Comparison of ENCODE assay signal across 8 cellular contexts in the genomic region with DNA sequence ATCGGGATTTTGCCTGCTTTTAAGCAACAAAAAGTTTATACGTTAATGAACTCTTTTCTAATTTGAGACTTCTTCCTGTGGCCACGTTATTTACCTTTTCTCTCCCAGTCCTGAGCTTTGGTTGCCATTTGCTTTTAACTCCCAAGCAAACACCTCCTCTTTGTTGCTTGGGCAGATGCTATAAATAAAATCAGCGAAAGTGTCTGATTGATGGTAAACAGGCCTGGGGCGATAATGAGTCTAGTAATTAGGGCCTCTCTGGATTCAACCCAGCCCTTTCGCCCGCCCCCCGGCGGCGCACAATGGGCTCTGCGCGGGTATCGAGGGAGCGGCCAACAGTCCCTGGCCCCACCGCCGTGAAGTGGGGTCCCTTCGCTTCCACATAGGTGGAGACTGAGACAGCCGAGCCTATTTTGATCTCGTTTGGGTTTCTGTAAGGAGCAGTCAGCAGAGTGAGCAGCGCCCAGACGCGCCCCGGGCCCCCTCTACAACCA. TPM values are rescaled to one million over a fixed set of nuclear protein-coding genes. Genes with fewer than 3 reads are reported as not detected.
DNase-seq lines count a peak whose midpoint lies in the region; ATAC-seq, FAIRE-seq and TF ChIP-seq lines count a peak whose summit lies in the region.

No MANE protein-coding gene starts in this region.

- peak overlapping the region; percentile 82 to 88 for H3K4me3 Mint-ChIP-seq in activated T-cell treated with anti-CD3 and anti-CD28 coated beads, Interleukin-2, amount 50 U/mL, for 72 hours
- peak overlapping the region; percentile 82 for H3K4me3 Mint-ChIP-seq in stimulated activated naive CD8-positive, alpha-beta T cell treated with anti-CD3 and anti-CD28 coated beads, Interleukin-15, Interleukin-2, amounts not matched to agents 100 ng/mL and 50 ng/mL, for 24 hours

- H3K4me1 Mint-ChIP-seq in activated T-cell treated with anti-CD3 and anti-CD28 coated beads, Interleukin-2, amount 50 U/mL, for 72 hours (ENCODE audit: low read depth), result peaks cover 14% of the 10 kb centered on the region
- H3K4me1 Mint-ChIP-seq in stimulated activated naive CD8-positive, alpha-beta T cell treated with anti-CD3 and anti-CD28 coated beads, Interleukin-15, Interleukin-2, amounts not matched to agents 100 ng/mL and 50 ng/mL, for 24 hours (ENCODE audit: low read depth), result peaks cover 8% of the 10 kb centered on the region

- H3K27ac ChIP-seq in DND-41 (ENCODE audit: low read length), result no peak overlapping the region

- H3K36me3 ChIP-seq in DND-41 (ENCODE audit: insufficient read depth, low read length) (no peaks in the 10 kb centered on the region), MG63 (no peaks in the 10 kb centered on the region)

- peak overlapping the region; percentile 75 for H2AFZ ChIP-seq in DND-41 (ENCODE audit: low read depth, low read length)

- no peaks in the 10 kb centered on the region for H3K9me3 Mint-ChIP-seq in activated T-cell treated with anti-CD3 and anti-CD28 coated beads, Interleukin-2, amount 50 U/mL, for 72 hours
- no peaks in the 10 kb centered on the region for H3K9me3 Mint-ChIP-seq in stimulated activated naive CD8-positive, alpha-beta T cell treated with anti-CD3 and anti-CD28 coated beads, Interleukin-15, Interleukin-2, amounts not matched to agents 100 ng/mL and 50 ng/mL, for 24 hours

- H3K4me3 ChIP-seq in DND-41 (ENCODE audit: low read depth in 1 of 2, low read length in 2 of 2), result peak overlapping the region; percentile 9 to 62; a peak in 3 of 4 replicates
- peak overlapping the region; percentile 69 for H3K4me3 ChIP-seq in MG63
- H3K4me3 ChIP-seq in iPS-11a (ENCODE audit: low read depth, low read length), result peak overlapping the region; percentile 40

- H3K36me3 Mint-ChIP-seq in activated T-cell treated with anti-CD3 and anti-CD28 coated beads, Interleukin-2, amount 50 U/mL, for 72 hours (ENCODE audit: insufficient read depth in 2 of 2), result no peaks in the 10 kb centered on the region
- no peaks in the 10 kb centered on the region for H3K36me3 Mint-ChIP-seq in stimulated activated naive CD8-positive, alpha-beta T cell treated with anti-CD3 and anti-CD28 coated beads, Interleukin-15, Interleukin-2, amounts not matched to agents 100 ng/mL and 50 ng/mL, for 24 hours (ENCODE audit: low read depth)

- peaks cover 63% of the 10 kb centered on the region for H3K27me3 Mint-ChIP-seq in activated T-cell treated with anti-CD3 and anti-CD28 coated beads, Interleukin-2, amount 50 U/mL, for 72 hours (ENCODE audit: low read depth)
- H3K27me3 Mint-ChIP-seq in stimulated activated naive CD8-positive, alpha-beta T cell treated with anti-CD3 and anti-CD28 coated beads, Interleukin-15, Interleukin-2, amounts not matched to agents 100 ng/mL and 50 ng/mL, for 24 hours, result peaks cover 61% of the 10 kb centered on the region

- H3K27me3 ChIP-seq in DND-41 (ENCODE audit: insufficient read depth, low read length, poor library complexity), result peaks cover 62% of the 10 kb centered on the region
- no peaks in the 10 kb centered on the region for H3K27me3 ChIP-seq in MG63

- no peaks in the 10 kb centered on the region for H3K9me3 ChIP-seq in DND-41 (ENCODE audit: insufficient read depth, low read length, severe bottlenecking)
- H3K9me3 ChIP-seq in MG63, result no peaks in the 10 kb centered on the region

- no peaks in the 10 kb centered on the region for H4K20me1 ChIP-seq in DND-41 (ENCODE audit: insufficient read depth, low read length)

- no peak overlapping the region for H3K27ac Mint-ChIP-seq in activated T-cell treated with anti-CD3 and anti-CD28 coated beads, Interleukin-2, amount 50 U/mL, for 72 hours
- H3K27ac Mint-ChIP-seq in stimulated activated naive CD8-positive, alpha-beta T cell treated with anti-CD3 and anti-CD28 coated beads, Interleukin-15, Interleukin-2, amounts not matched to agents 100 ng/mL and 50 ng/mL, for 24 hours, result no peak overlapping the region

- H3K79me2 ChIP-seq in DND-41 (ENCODE audit: insufficient read depth, low read length), result no peaks in the 10 kb centered on the region

- peak overlapping the region; percentile 81 for H3K4me2 ChIP-seq in DND-41 (ENCODE audit: insufficient read depth, low read length)

- no peak for TF ChIP-seq CTCF in DND-41 (IDR thresholded peaks at IDR 0.05; ENCODE audit: borderline replicate concordance, extremely low read depth, low read length, poor library complexity, severe bottlenecking)

- DNase-seq in DND-41, result peak; percentile 16
- peak; percentile 23 for DNase-seq in MG63
- DNase-seq in activated T-cell treated with anti-CD3 and anti-CD28 coated beads, Interleukin-2, amount 50 U/mL, for 72 hours, result peak in 1 of 2 donors; percentile 11
- no peak for DNase-seq in SHP77 treated with DMSO at 0.1 percent for 48 hours (lab: John Stamatoyannopoulos, UW)
- no peak for DNase-seq in frontal cortex (ENCODE audit: low spot score in 2 of 2)

- peak overlapping the region; percentile 47; the same call in 1 of the 2 replicates for H3K9ac ChIP-seq in DND-41 (ENCODE audit: low read depth, low read length)

- ATAC-seq in DND-41 (ENCODE audit: insufficient read depth, low read depth), result peak; percentile 44
- ATAC-seq in GM21619 (IDR thresholded peaks at IDR 0.05; ENCODE audit: unreplicated experiment), result peak; percentile 9
- peak; percentile 30 to 39 for ATAC-seq in activated T-cell treated with anti-CD3 and anti-CD28 coated beads, Interleukin-2, amount 50 U/mL, for 72 hours (replicated peaks in 1 of 2)

- no peak for FAIRE-seq in frontal cortex (lab: Jason Lieb, UNC)

- peaks cover 20% of the 10 kb centered on the region for H3K4me1 ChIP-seq in DND-41 (ENCODE audit: insufficient read depth, low read length)

RNA-seq across cellular contexts. Expression of a gene that starts 0.8 kb away (rescaled TPM):
- 4.3 and 18.1 TPM in 2 replicates for total RNA-seq in MG63 (2014; rRNA removed; shearing (Covaris generic); ENCODE audit: low replicate concordance)
- under 1 TPM; 0.14 to 0.17 TPM for total RNA-seq in activated T-cell treated with anti-CD3 and anti-CD28 coated beads, Interleukin-2, amount 50 U/mL, for 72 hours
- 4.5 TPM for total RNA-seq in frontal cortex

RNA-seq across cellular contexts. Expression of a gene that starts 53.2 kb away (rescaled TPM):
- 46.4 and 87.3 TPM in 2 replicates for total RNA-seq in MG63 (2014; rRNA removed; shearing (Covaris generic); ENCODE audit: low replicate concordance)
- 10 to 100 TPM; 31.6 to 32.6 TPM for total RNA-seq in activated T-cell treated with anti-CD3 and anti-CD28 coated beads, Interleukin-2, amount 50 U/mL, for 72 hours
- total RNA-seq in frontal cortex, result 104 TPM

Comparison
In these comparisons a context has a peak if more than half of its experiments do, and no peak if none do; other contexts are left out.
1. DNase-seq: peak in DND-41 (single experiment) and MG63 (single experiment); none in SHP77 treated with DMSO at 0.1 percent for 48 hours (single experiment) and frontal cortex (0 of 2).
2. Peak in every context shown above with its lines, with median percentiles within 50 percentile points of each other: ATAC-seq and H3K4me3 ChIP-seq.